ENCODE assay signal across 1 cellular context in the genomic region with DNA sequence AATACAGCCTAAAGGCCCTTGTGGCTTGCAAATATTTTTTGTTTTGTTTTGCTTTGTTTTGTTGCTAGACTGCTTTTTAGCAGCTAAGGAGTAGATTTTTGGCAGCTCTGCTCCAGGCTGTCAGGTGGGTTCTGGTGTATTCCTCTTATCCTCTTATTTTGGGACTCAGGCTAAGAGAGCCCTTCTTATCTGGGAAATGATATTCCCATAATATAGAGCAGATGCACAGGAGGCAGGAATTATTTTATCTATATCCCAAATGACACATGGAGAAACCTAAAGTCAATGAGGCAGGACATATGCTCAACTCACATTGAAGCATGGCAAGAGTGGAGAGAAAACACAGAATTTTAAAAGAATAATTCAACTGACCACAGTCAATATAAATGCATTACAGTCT.
TF ChIP-seq lines count a peak whose summit lies in the region.

No MANE protein-coding gene starts in this region.

TF ChIP-seq in WTC11, 78 proteins besides CTCF, POLR2A, EP300 and RAD21 (continued from another document):
- TF ChIP-seq, protein P1, sequence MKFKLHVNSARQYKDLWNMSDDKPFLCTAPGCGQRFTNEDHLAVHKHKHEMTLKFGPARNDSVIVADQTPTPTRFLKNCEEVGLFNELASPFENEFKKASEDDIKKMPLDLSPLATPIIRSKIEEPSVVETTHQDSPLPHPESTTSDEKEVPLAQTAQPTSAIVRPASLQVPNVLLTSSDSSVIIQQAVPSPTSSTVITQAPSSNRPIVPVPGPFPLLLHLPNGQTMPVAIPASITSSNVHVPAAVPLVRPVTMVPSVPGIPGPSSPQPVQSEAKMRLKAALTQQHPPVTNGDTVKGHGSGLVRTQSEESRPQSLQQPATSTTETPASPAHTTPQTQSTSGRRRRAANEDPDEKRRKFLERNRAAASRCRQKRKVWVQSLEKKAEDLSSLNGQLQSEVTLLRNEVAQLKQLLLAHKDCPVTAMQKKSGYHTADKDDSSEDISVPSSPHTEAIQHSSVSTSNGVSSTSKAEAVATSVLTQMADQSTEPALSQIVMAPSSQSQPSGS (CRISPR knock-in tag; IDR thresholded peaks at IDR 0.05; ENCODE audit: borderline replicate concordance, low read depth): no peak
- TF ChIP-seq, protein P2, sequence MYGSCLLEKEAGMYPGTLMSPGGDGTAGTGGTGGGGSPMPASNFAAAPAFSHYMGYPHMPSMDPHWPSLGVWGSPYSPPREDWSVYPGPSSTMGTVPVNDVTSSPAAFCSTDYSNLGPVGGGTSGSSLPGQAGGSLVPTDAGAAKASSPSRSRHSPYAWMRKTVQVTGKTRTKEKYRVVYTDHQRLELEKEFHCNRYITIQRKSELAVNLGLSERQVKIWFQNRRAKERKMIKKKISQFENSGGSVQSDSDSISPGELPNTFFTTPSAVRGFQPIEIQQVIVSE (CRISPR knock-in tag; IDR thresholded peaks at IDR 0.05; ENCODE audit: borderline replicate concordance): no peak
- TF ChIP-seq KAT7 (CRISPR knock-in tag; IDR thresholded peaks at IDR 0.05; ENCODE audit: borderline replicate concordance) (no peak), ZNF138 (CRISPR knock-in tag; conservative IDR thresholded peaks at IDR 0.05) (no peak), ZBTB21 (CRISPR knock-in tag; IDR thresholded peaks at IDR 0.05; ENCODE audit: borderline replicate concordance) (no peak), ZNF416 (CRISPR knock-in tag; IDR thresholded peaks at IDR 0.05) (no peak), FOXK1 (CRISPR knock-in tag; IDR thresholded peaks at IDR 0.05) (no peak), MYBL2 (CRISPR knock-in tag; IDR thresholded peaks at IDR 0.05) (no peak), ATF1 (CRISPR knock-in tag; IDR thresholded peaks at IDR 0.05) (no peak), ZNF263 (CRISPR knock-in tag; IDR thresholded peaks at IDR 0.05; ENCODE audit: low read depth) (no peak), FOXJ3 (CRISPR knock-in tag; IDR thresholded peaks at IDR 0.05; ENCODE audit: borderline replicate concordance) (no peak)
- TF ChIP-seq, protein P3, sequence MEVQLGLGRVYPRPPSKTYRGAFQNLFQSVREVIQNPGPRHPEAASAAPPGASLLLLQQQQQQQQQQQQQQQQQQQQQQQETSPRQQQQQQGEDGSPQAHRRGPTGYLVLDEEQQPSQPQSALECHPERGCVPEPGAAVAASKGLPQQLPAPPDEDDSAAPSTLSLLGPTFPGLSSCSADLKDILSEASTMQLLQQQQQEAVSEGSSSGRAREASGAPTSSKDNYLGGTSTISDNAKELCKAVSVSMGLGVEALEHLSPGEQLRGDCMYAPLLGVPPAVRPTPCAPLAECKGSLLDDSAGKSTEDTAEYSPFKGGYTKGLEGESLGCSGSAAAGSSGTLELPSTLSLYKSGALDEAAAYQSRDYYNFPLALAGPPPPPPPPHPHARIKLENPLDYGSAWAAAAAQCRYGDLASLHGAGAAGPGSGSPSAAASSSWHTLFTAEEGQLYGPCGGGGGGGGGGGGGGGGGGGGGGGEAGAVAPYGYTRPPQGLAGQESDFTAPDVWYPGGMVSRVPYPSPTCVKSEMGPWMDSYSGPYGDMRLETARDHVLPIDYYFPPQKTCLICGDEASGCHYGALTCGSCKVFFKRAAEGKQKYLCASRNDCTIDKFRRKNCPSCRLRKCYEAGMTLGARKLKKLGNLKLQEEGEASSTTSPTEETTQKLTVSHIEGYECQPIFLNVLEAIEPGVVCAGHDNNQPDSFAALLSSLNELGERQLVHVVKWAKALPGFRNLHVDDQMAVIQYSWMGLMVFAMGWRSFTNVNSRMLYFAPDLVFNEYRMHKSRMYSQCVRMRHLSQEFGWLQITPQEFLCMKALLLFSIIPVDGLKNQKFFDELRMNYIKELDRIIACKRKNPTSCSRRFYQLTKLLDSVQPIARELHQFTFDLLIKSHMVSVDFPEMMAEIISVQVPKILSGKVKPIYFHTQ (CRISPR knock-in tag; IDR thresholded peaks at IDR 0.05): no peak
- TF ChIP-seq, protein P4, sequence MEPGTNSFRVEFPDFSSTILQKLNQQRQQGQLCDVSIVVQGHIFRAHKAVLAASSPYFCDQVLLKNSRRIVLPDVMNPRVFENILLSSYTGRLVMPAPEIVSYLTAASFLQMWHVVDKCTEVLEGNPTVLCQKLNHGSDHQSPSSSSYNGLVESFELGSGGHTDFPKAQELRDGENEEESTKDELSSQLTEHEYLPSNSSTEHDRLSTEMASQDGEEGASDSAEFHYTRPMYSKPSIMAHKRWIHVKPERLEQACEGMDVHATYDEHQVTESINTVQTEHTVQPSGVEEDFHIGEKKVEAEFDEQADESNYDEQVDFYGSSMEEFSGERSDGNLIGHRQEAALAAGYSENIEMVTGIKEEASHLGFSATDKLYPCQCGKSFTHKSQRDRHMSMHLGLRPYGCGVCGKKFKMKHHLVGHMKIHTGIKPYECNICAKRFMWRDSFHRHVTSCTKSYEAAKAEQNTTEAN (CRISPR knock-in tag; IDR thresholded peaks at IDR 0.05): no peak
- TF ChIP-seq, protein P5, sequence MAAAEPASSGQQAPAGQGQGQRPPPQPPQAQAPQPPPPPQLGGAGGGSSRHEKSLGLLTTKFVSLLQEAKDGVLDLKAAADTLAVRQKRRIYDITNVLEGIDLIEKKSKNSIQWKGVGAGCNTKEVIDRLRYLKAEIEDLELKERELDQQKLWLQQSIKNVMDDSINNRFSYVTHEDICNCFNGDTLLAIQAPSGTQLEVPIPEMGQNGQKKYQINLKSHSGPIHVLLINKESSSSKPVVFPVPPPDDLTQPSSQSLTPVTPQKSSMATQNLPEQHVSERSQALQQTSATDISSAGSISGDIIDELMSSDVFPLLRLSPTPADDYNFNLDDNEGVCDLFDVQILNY (CRISPR knock-in tag; IDR thresholded peaks at IDR 0.05): no peak
- TF ChIP-seq, protein P6, sequence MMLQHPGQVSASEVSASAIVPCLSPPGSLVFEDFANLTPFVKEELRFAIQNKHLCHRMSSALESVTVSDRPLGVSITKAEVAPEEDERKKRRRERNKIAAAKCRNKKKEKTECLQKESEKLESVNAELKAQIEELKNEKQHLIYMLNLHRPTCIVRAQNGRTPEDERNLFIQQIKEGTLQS (CRISPR knock-in tag; conservative IDR thresholded peaks at IDR 0.05): no peak
- TF ChIP-seq, protein P7, sequence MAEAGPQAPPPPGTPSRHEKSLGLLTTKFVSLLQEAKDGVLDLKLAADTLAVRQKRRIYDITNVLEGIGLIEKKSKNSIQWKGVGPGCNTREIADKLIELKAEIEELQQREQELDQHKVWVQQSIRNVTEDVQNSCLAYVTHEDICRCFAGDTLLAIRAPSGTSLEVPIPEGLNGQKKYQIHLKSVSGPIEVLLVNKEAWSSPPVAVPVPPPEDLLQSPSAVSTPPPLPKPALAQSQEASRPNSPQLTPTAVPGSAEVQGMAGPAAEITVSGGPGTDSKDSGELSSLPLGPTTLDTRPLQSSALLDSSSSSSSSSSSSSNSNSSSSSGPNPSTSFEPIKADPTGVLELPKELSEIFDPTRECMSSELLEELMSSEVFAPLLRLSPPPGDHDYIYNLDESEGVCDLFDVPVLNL (CRISPR knock-in tag; IDR thresholded peaks at IDR 0.05; ENCODE audit: borderline replicate concordance, low read depth): no peak
